ENCODE assay signal across 8 cellular contexts in genomic region chr5:139438707-139439012, GRCh38. TPM values are rescaled to one million over a fixed set of nuclear protein-coding genes. Genes with fewer than 3 reads are reported as not detected.
DNase-seq lines count a peak whose midpoint lies in the region; ATAC-seq and TF ChIP-seq lines count a peak whose summit lies in the region.

No MANE protein-coding gene starts in this region.

- H3K9ac ChIP-seq in mucosa of stomach (ENCODE audit: low read length), result peak overlapping the region; percentile 86

- H3K4me1 ChIP-seq in A673 (ENCODE audit: insufficient read depth, low read length, poor library complexity, severe bottlenecking) (peaks cover 10% of the 10 kb centered on the region), breast epithelium (no peaks in the 10 kb centered on the region), mucosa of stomach (ENCODE audit: control insufficient read depth, insufficient read depth, low read length) (peaks cover 3% of the 10 kb centered on the region)

- DNase-seq in A673 (ENCODE audit: low spot score) (no peak), HFFc6 (no peak), breast epithelium (ENCODE audit: low spot score in 2 of 2) (no peak), NCI-H1436 treated with DMSO at 0.1 percent for 48 hours (lab: John Stamatoyannopoulos, UW) (no peak), HuH-7.5 (ENCODE audit: low spot score) (no peak), iPS-NIHi7 (ENCODE audit: extremely low spot score) (no peak)

- H3K27ac ChIP-seq in A673 (ENCODE audit: low read depth, low read length, poor library complexity, severe bottlenecking) (no peak overlapping the region), breast epithelium (peak overlapping the region; percentile 97)

- peak overlapping the region; percentile 97 for H3K4me3 Mint-ChIP-seq in HFFc6

- POLR2A ChIA-PET in A673 (lab: Charles Lee; ENCODE audit: low non-redundant PET), result interaction anchor here (0.6 kb wide), 1 partner anchor 273 kb away, joined by 6 read pairs; no protein-coding TSS in a partner anchor

- no TSS peak for BruUV-seq in A673 (replicated peaks; lab: Mats Ljungman, UMichigan)

- ATAC-seq in HG03378 (IDR thresholded peaks at IDR 0.05; ENCODE audit: unreplicated experiment), result no peak

- peak overlapping the region; percentile 97 for H3K27ac Mint-ChIP-seq in HFFc6

- intact Hi-C loops in A673 (cut with micrococcal nuclease; ENCODE audit: unreplicated experiment) (no loop called here), breast epithelium (cut with DNase I; ENCODE audit: low total_unique reads) (no loop called here)

- H3K4me1 Mint-ChIP-seq in HFFc6 (ENCODE audit: low read depth), result peaks cover 36% of the 10 kb centered on the region

- H3K36me3 ChIP-seq in A673 (ENCODE audit: insufficient read depth, low read length, poor library complexity, severe bottlenecking), result no peaks in the 10 kb centered on the region
- H3K36me3 ChIP-seq in breast epithelium, result no peaks in the 10 kb centered on the region
- H3K36me3 ChIP-seq in mucosa of stomach (ENCODE audit: control insufficient read depth, insufficient read depth, low read length), result no peaks in the 10 kb centered on the region

- CTCF ChIA-PET in A673 (lab: Charles Lee), result no interaction called here

- H3K9me3 ChIP-seq in A673 (ENCODE audit: low read depth, low read length, poor library complexity, severe bottlenecking) (no peaks in the 10 kb centered on the region), breast epithelium (no peaks in the 10 kb centered on the region), mucosa of stomach (ENCODE audit: control insufficient read depth, low read length) (no peaks in the 10 kb centered on the region)

- no peak for TF ChIP-seq POLR2A in breast epithelium (IDR thresholded peaks at IDR 0.05)

- H3K36me3 Mint-ChIP-seq in HFFc6 (ENCODE audit: low read depth), result no peaks in the 10 kb centered on the region

- H3K9me3 Mint-ChIP-seq in HFFc6, result no peaks in the 10 kb centered on the region

- no peak for TF ChIP-seq CTCF in A673 (conservative IDR thresholded peaks at IDR 0.05; ENCODE audit: low read depth, low read length)
- TF ChIP-seq CTCF in HFFc6 (IDR thresholded peaks at IDR 0.05), result no peak
- no peak for TF ChIP-seq CTCF in breast epithelium (IDR thresholded peaks at IDR 0.05)

- H3K4me3 ChIP-seq in A673 (ENCODE audit: low read depth, low read length, poor library complexity, severe bottlenecking), result peak overlapping the region; percentile 78
- peak overlapping the region; percentile 82 to 88 (median 85) for H3K4me3 ChIP-seq in breast epithelium
- H3K4me3 ChIP-seq in mucosa of stomach (ENCODE audit: low read length), result no peak overlapping the region

- H3K27me3 ChIP-seq in A673 (replicated peaks; ENCODE audit: insufficient read depth, low read depth, low read length, poor library complexity) (no peaks in the 10 kb centered on the region), breast epithelium (no peaks in the 10 kb centered on the region), mucosa of stomach (ENCODE audit: control insufficient read depth, insufficient read depth, low read length) (no peaks in the 10 kb centered on the region)

- no peaks in the 10 kb centered on the region; the same call in 1 of the 2 replicates for H3K27me3 Mint-ChIP-seq in HFFc6 (ENCODE audit: insufficient read depth)

RNA-seq across cellular contexts. Expression of gene DNAJC18, which starts 0.7 kb away (rescaled TPM):
- total RNA-seq in A673 (2021), result 16.7 and 21.1 TPM in 2 replicates
- total RNA-seq in HFFc6 (2021; fragmentation: NEBNext Ultra II Directional; extraction: Animal tissue kit (Norgen Biotek cat#: 25700)), result 10 to 100 TPM; 14.3 to 19.9 (median 18.2) TPM
- total RNA-seq in breast epithelium, result 1 to 10 TPM; 5.4 to 9.5 (median 7.6) TPM

RNA-seq across cellular contexts. Expression of gene ECSCR, which starts 23.9 kb away (rescaled TPM):
- total RNA-seq in A673 (2021) (1.1 and 1.6 TPM in 2 replicates), breast epithelium (10 to 100 TPM in 2 of 3 donors, 1 to 10 TPM in 1; 6.6 to 39.3 (median 17.4) TPM)
- under 1 TPM; 0.28 to 0.91 (median 0.83) TPM for total RNA-seq in HFFc6 (2021; fragmentation: NEBNext Ultra II Directional; extraction: Animal tissue kit (Norgen Biotek cat#: 25700))

RNA-seq across cellular contexts. Expression of gene SMIM33, which starts 32.1 kb away (rescaled TPM):
- total RNA-seq in A673 (2021), result not detected in 2 replicates
- total RNA-seq in HFFc6 (2021; fragmentation: NEBNext Ultra II Directional; extraction: Animal tissue kit (Norgen Biotek cat#: 25700)), result not detected
- total RNA-seq in breast epithelium, result not detected

RNA-seq across cellular contexts. Expression of gene SPATA24, which starts 34.8 kb away (rescaled TPM):
- total RNA-seq in A673 (2021) (4.0 and 4.2 TPM in 2 replicates), breast epithelium (1 to 10 TPM in 2 of 3 donors, under 1 TPM in 1; 0.98 to 2.4 (median 2.2) TPM)
- 1 to 10 TPM; 4.0 to 6.9 (median 5.2) TPM for total RNA-seq in HFFc6 (2021; fragmentation: NEBNext Ultra II Directional; extraction: Animal tissue kit (Norgen Biotek cat#: 25700))

RNA-seq across cellular contexts. Expression of gene PROB1, which starts 43.8 kb away (rescaled TPM):
- total RNA-seq in A673 (2021) (0.82 and 1.0 TPM in 2 replicates), breast epithelium (1 to 10 TPM in 1 of 3 donors, under 1 TPM in 2; 0.32 to 1.3 (median 0.73) TPM)
- total RNA-seq in HFFc6 (2021; fragmentation: NEBNext Ultra II Directional; extraction: Animal tissue kit (Norgen Biotek cat#: 25700)), result 1 to 10 TPM; 2.8 to 5.3 (median 5.1) TPM
